22 cellular contexts compared by ENCODE assay signal in the genomic region with DNA sequence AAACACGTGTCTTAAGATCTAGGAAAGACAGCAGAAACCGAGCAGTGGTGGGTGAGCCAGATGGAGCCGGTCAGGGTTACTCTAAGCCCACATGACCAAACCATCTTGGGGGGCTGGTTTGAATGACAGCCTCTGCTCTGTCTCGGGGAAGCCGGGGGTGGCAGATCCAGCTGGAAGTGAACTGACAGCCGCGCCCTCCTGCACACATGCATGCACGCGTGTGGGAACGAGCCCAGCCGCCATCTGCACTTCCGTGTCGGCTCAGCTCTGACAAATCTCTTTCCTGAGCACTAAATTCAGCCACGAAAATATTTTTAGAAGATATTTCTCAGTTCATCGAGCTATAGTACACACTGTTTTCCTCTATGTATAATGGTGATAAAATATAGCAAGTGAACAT.
"Had no signal": no experiment of that assay in that cellular context is flagged by ENCODE, and none has a peak within 500 bp of the region (broad histone marks: within the 10 kb centered on the region; RNA-seq: fewer than 3 reads in every experiment).

No MANE protein-coding gene starts in this region.

- H3K36me3 ChIP-seq: lower lobe of right lung, pancreas, right atrium auricular region, stomach, tibial artery had no signal

- H3K9me3 ChIP-seq: esophagus muscularis mucosa, lower lobe of right lung, pancreas, right atrium auricular region, stomach, testis, tibial artery had no signal

- H3K4me3 Mint-ChIP-seq: naive thymus-derived CD8-positive, alpha-beta T cell; type B pancreatic cell had no signal

- H3K4me3 ChIP-seq: coronary artery, esophagus muscularis mucosa, lower lobe of right lung, pancreas, right atrium auricular region, smooth muscle cell, stomach, testis, tibial artery had no signal

- H3K9me3 Mint-ChIP-seq: naive thymus-derived CD8-positive, alpha-beta T cell; type B pancreatic cell had no signal

- H3K27ac ChIP-seq: coronary artery, esophagus muscularis mucosa, lower lobe of right lung, pancreas, right atrium auricular region, stomach, testis, tibial artery had no signal

- H3K27ac Mint-ChIP-seq: naive thymus-derived CD8-positive, alpha-beta T cell; progenitor cell of endocrine pancreas; type B pancreatic cell had no signal

- H3K27me3 ChIP-seq: pancreas, right atrium auricular region, testis had no signal

- DNase-seq: dermis blood vessel endothelial cell; effector memory CD4-positive, alpha-beta T cell; glutamatergic neuron; left ventricle myocardium superior; lower lobe of right lung; naive thymus-derived CD8-positive, alpha-beta T cell; pancreas; stimulated activated CD4-positive, alpha-beta T cell treated with anti-CD3 and anti-CD28 coated beads, Interleukin-12 subunit alpha, Interleukin-12 subunit beta, amount 100 ng/mL, for 4 hours; stimulated activated CD4-positive, alpha-beta T cell treated with anti-CD3 and anti-CD28 coated beads, Interleukin-1b, Interleukin-23, amount 100 ng/mL, for 48 hours; stimulated activated CD4-positive, alpha-beta T cell treated with anti-CD3 and anti-CD28 coated beads, Interleukin-4, amount 100 ng/mL, for 1 hour; stimulated activated CD8-positive, alpha-beta memory T cell treated with anti-CD3 and anti-CD28 coated beads, Interleukin-4, amount 100 ng/mL, for 48 hours; stimulated activated naive CD4-positive, alpha-beta T cell treated with Interleukin-2 at 50 U/mL for 16 hours; stomach; testis; tibial artery had no signal

- H3K4me1 ChIP-seq: lower lobe of right lung, pancreas, right atrium auricular region, testis had no signal

- ATAC-seq: left ventricle myocardium superior; lower lobe of right lung; naive thymus-derived CD8-positive, alpha-beta T cell; pancreas; sciatic nerve had no signal

- H3K36me3 Mint-ChIP-seq: naive thymus-derived CD8-positive, alpha-beta T cell had no signal
